12 cellular contexts compared by ENCODE assay signal in the genomic region with DNA sequence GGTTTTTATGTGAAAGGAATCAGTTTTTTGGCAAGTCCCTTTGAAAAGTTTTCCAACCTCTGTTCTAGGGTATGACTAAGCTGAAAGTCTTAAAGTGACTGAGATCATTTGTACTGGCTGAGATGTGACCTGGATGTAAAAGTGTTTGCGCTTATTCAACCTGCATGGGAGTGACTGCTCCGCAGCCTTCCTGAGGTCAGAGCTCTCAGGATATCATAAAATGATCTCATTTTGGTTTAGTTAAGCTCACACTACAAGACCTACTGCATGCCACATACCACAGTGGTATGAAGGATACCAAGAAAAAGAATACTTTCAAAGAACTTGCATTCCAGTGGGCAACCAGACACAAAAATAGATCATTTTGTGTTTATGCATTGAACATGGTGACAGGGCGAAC. TPM values are rescaled to one million over a fixed set of nuclear protein-coding genes. Genes with fewer than 3 reads are reported as not detected.
DNase-seq lines count a peak whose midpoint lies in the region; TF ChIP-seq lines count a peak whose summit lies in the region.
"Had no signal": no experiment of that assay in that cellular context is flagged by ENCODE, and none has a peak within 500 bp of the region (broad histone marks: within the 10 kb centered on the region; RNA-seq: fewer than 3 reads in every experiment).

No MANE protein-coding gene starts in this region.

- CTCF ChIA-PET in BJ (lab: Yijun Ruan, JAX): interaction anchor here (1.2 to 13.2 kb wide), 4 partner anchors 9 to 152 kb away, joined by 3 to 343 read pairs (median 4); no protein-coding TSS in a partner anchor

- H3K27me3 Mint-ChIP-seq in neural crest cell (ENCODE audit: low read depth): no peaks in the 10 kb centered on the region

- peaks cover 2% of the 10 kb centered on the region for H3K9me3 Mint-ChIP-seq in neural crest cell
- H3K9me3 Mint-ChIP-seq: CD8-positive, alpha-beta T cell had no signal

- H3K9me3 ChIP-seq in MG63: no peaks in the 10 kb centered on the region
- H3K9me3 ChIP-seq: prostate gland had no signal

- POLR2A ChIA-PET in BJ (lab: Charles Lee): no interaction called here

- H3K36me3 ChIP-seq in BJ (ENCODE audit: control insufficient read depth, insufficient read depth, low read length) (no peaks in the 10 kb centered on the region), MG63 (no peaks in the 10 kb centered on the region)
- H3K36me3 ChIP-seq: prostate gland had no signal

- H3K27me3 ChIP-seq in BJ (ENCODE audit: control insufficient read depth, insufficient read depth, low read length): no peaks in the 10 kb centered on the region
- no peaks in the 10 kb centered on the region for H3K27me3 ChIP-seq in MG63

- no peaks in the 10 kb centered on the region for H3K4me1 Mint-ChIP-seq in neural crest cell

- TF ChIP-seq CTCF in BJ (IDR thresholded peaks at IDR 0.05; ENCODE audit: insufficient read depth, low read depth, low read length) (no peak), cardiac fibroblast (IDR thresholded peaks at IDR 0.05; ENCODE audit: low read depth, low read length) (no peak), neural crest cell (conservative IDR thresholded peaks at IDR 0.05) (no peak), GM10266 (IDR thresholded peaks at IDR 0.05; ENCODE audit: control insufficient read depth, insufficient read depth, low read depth, missing control alignments) (no peak)

- peaks cover 2% of the 10 kb centered on the region for H3K36me3 Mint-ChIP-seq in neural crest cell (ENCODE audit: low read depth)
- H3K36me3 Mint-ChIP-seq: CD8-positive, alpha-beta T cell had no signal

- H3K4me3 ChIP-seq in BJ (ENCODE audit: low read depth, low read length): no peak overlapping the region
- no peak overlapping the region for H3K4me3 ChIP-seq in MG63
- no peak overlapping the region for H3K4me3 ChIP-seq in cardiac fibroblast (replicated peaks in 1 of 2; ENCODE audit: low read depth in 2 of 2, low read length in 2 of 2)
- H3K4me3 ChIP-seq: prostate gland had no signal

- peak; percentile 38 for DNase-seq in BJ (ENCODE audit: low read depth)
- peak; percentile 48 for DNase-seq in MG63
- DNase-seq in cardiac fibroblast (ENCODE audit: low read depth in 2 of 2): peak; percentile 31 to 47
- no peak for DNase-seq in neural crest cell (ENCODE audit: low read depth, low spot score)
- no peak for DNase-seq in stimulated activated CD4-positive, alpha-beta T cell treated with anti-CD3 and anti-CD28 coated beads, Interleukin-2, amount 100 ng/mL, for 48 hours
- no peak for DNase-seq in HT-29 (ENCODE audit: low spot score)
- no peak for DNase-seq in GM10266 (ENCODE audit: extremely low spot score)
- DNase-seq in activated CD4-positive, CD25-positive, alpha-beta regulatory T cell (lab: John Stamatoyannopoulos, UW): no peak
- DNase-seq: amygdala; CD8-positive, alpha-beta T cell; NCI-H2171 treated with DMSO at 0.1 percent for 48 hours had no signal

- no peak overlapping the region for H3K4me3 Mint-ChIP-seq in neural crest cell
- H3K4me3 Mint-ChIP-seq: CD8-positive, alpha-beta T cell had no signal

- peak overlapping the region; percentile 4 for H3K27ac Mint-ChIP-seq in neural crest cell (ENCODE audit: unreplicated experiment)
- H3K27ac Mint-ChIP-seq: CD8-positive, alpha-beta T cell had no signal

RNA-seq across cellular contexts. Expression of a gene that starts 29.9 kb away (rescaled TPM):
- 6.6 and 8.6 TPM in 2 replicates for polyA plus RNA-seq in BJ (2011; rRNA removed)
- 5.5 and 6.8 TPM in 2 replicates for polyA minus RNA-seq in BJ (2011; rRNA and poly(A)+ RNA removed)
- total RNA-seq in MG63 (2014; rRNA removed; shearing (Covaris generic); ENCODE audit: low replicate concordance): 19.5 and 28.4 TPM in 2 replicates
- 24.1 and 25.6 TPM in 2 replicates for total RNA-seq in neural crest cell
- total RNA-seq in HT-29 (2014; rRNA removed; shearing (Covaris generic)): 5.7 and 7.2 TPM in 2 replicates

Comparison
In these comparisons a context has a peak if more than half of its experiments do, and no peak if none do; other contexts are left out.
1. DNase-seq: peak in BJ (single experiment), MG63 (single experiment) and cardiac fibroblast (2 of 2); none in neural crest cell (single experiment), stimulated activated CD4-positive, alpha-beta T cell treated with anti-CD3 and anti-CD28 coated beads, Interleukin-2, amount 100 ng/mL, for 48 hours (0 of 2), HT-29 (single experiment), GM10266 (single experiment) and activated CD4-positive, CD25-positive, alpha-beta regulatory T cell (0 of 4).